1 cellular context compared by ENCODE assay signal in genomic region chr10:31059323-31059722, GRCh38.
TF ChIP-seq lines count a peak whose summit lies in the region.

No MANE protein-coding gene starts in this region.

TF ChIP-seq in SK-N-SH, 30 proteins besides CTCF, POLR2A, EP300 and RAD21 (continued from another document):
- no peak for TF ChIP-seq USF1 (IDR thresholded peaks at IDR 0.05; ENCODE audit: borderline replicate concordance, low read depth)
- no peak for TF ChIP-seq CHD2 (IDR thresholded peaks at IDR 0.05; ENCODE audit: low read length, partially characterized antibody)
- TF ChIP-seq FOXJ3 (CRISPR knock-in tag; IDR thresholded peaks at IDR 0.05) = no peak
- TF ChIP-seq ELF1 (IDR thresholded peaks at IDR 0.05) = no peak
- no peak for TF ChIP-seq NFIC (IDR thresholded peaks at IDR 0.05; ENCODE audit: borderline replicate concordance)
- no peak for TF ChIP-seq PBX3 (IDR thresholded peaks at IDR 0.05)
- TF ChIP-seq ZBTB33 (IDR thresholded peaks at IDR 0.05; ENCODE audit: borderline replicate concordance, low read depth) = no peak
